Comparison of ENCODE assay signal across 13 cellular contexts in genomic region chr2:235688511-235689426, GRCh38.
"Had no signal": no experiment of that assay in that cellular context is flagged by ENCODE, and none has a peak within 500 bp of the region (broad histone marks: within the 10 kb centered on the region; RNA-seq: fewer than 3 reads in every experiment).

No MANE protein-coding gene starts in this region.

- DNase-seq: activated CD4-positive, alpha-beta T cell treated with anti-CD3 and anti-CD28 coated beads, Interleukin-2, amount 50 U/mL, for 1 hour; activated naive CD4-positive, alpha-beta T cell treated with anti-CD3 and anti-CD28 coated beads, Interleukin-2, amount 50 U/mL, for 16 hours; brain microvascular endothelial cell; left lung; mesendoderm; SIG-M5; stimulated activated CD4-positive, alpha-beta T cell treated with anti-CD3 and anti-CD28 coated beads, Interleukin-4, amount 100 ng/mL, for 24 hours; T-helper 17 cell had no signal

- H3K4me3 Mint-ChIP-seq: T-helper 17 cell had no signal

- H3K4me3 ChIP-seq: heart left ventricle, left lung, tibial artery had no signal

- ATAC-seq: T-helper 17 cell had no signal

- H3K27me3 ChIP-seq: brain microvascular endothelial cell, heart left ventricle, left lung, tibial artery had no signal

- H3K27ac Mint-ChIP-seq: T-helper 17 cell had no signal

- H3K9me3 ChIP-seq: heart left ventricle, left lung, tibial artery had no signal

- H3K27ac ChIP-seq: brain microvascular endothelial cell, heart left ventricle, left lung, tibial artery had no signal

- FAIRE-seq: endothelial cell of umbilical vein, islet of Langerhans, TTC549 had no signal

- H3K36me3 ChIP-seq: brain microvascular endothelial cell, heart left ventricle, left lung, tibial artery had no signal
